Comparison of ENCODE assay signal across 1 cellular context in genomic region chrX:18290200-18290599, GRCh38.
TF ChIP-seq lines count a peak whose summit lies in the region.

No MANE protein-coding gene starts in this region.

TF ChIP-seq in WTC11, 78 proteins besides CTCF, POLR2A, EP300 and RAD21 (continued from another document):
- TF ChIP-seq FOXP4 (CRISPR knock-in tag; IDR thresholded peaks at IDR 0.05) (no peak), TP53 (CRISPR knock-in tag; IDR thresholded peaks at IDR 0.05) (no peak), HMGXB4 (CRISPR knock-in tag; IDR thresholded peaks at IDR 0.05) (no peak), GRHL2 (CRISPR knock-in tag; IDR thresholded peaks at IDR 0.05; ENCODE audit: insufficient replicate concordance, severe bottlenecking) (no peak)
TF ChIP-seq in WTC11: peak in this region for 0.
